Comparison of ENCODE assay signal across 1 cellular context in the genomic region with DNA sequence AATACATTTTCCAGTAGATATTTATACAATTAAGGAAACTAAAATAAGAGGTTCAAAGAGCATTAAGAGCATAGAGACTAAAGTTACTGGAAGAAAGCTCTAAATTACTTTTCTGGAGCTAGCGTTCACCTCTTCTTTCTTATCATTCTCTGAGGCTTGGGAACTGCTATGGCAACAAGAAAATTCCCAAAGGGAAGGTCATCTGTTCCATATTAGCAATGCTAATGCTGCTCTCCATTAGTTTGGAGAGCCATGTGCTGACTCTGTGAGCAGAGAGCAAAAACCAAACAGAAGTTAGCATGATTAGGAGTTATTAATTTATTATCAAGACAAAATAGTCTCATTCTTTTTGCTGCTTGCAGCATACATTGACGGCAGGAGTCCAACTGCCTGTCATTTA.
TF ChIP-seq lines count a peak whose summit lies in the region.

No MANE protein-coding gene starts in this region.

TF ChIP-seq in SK-N-SH, 30 proteins besides CTCF, POLR2A, EP300 and RAD21:
- TF ChIP-seq MEF2A (IDR thresholded peaks at IDR 0.05; ENCODE audit: borderline replicate concordance, low read depth): no peak
- TF ChIP-seq, protein P1, sequence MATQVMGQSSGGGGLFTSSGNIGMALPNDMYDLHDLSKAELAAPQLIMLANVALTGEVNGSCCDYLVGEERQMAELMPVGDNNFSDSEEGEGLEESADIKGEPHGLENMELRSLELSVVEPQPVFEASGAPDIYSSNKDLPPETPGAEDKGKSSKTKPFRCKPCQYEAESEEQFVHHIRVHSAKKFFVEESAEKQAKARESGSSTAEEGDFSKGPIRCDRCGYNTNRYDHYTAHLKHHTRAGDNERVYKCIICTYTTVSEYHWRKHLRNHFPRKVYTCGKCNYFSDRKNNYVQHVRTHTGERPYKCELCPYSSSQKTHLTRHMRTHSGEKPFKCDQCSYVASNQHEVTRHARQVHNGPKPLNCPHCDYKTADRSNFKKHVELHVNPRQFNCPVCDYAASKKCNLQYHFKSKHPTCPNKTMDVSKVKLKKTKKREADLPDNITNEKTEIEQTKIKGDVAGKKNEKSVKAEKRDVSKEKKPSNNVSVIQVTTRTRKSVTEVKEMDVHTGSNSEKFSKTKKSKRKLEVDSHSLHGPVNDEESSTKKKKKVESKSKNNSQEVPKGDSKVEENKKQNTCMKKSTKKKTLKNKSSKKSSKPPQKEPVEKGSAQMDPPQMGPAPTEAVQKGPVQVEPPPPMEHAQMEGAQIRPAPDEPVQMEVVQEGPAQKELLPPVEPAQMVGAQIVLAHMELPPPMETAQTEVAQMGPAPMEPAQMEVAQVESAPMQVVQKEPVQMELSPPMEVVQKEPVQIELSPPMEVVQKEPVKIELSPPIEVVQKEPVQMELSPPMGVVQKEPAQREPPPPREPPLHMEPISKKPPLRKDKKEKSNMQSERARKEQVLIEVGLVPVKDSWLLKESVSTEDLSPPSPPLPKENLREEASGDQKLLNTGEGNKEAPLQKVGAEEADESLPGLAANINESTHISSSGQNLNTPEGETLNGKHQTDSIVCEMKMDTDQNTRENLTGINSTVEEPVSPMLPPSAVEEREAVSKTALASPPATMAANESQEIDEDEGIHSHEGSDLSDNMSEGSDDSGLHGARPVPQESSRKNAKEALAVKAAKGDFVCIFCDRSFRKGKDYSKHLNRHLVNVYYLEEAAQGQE (IDR thresholded peaks at IDR 0.05; ENCODE audit: low read depth, low read length): no peak
- no peak for TF ChIP-seq POLR2AphosphoS5 (IDR thresholded peaks at IDR 0.05; ENCODE audit: low read depth, low read length)
- TF ChIP-seq GATA2 (CRISPR knock-in tag; IDR thresholded peaks at IDR 0.05): no peak
- TF ChIP-seq FOXM1 (IDR thresholded peaks at IDR 0.05; ENCODE audit: low read depth): no peak
- no peak for TF ChIP-seq FOXJ3 (CRISPR knock-in tag; IDR thresholded peaks at IDR 0.05)
- TF ChIP-seq JUND (IDR thresholded peaks at IDR 0.05): no peak
- TF ChIP-seq SMC3 (IDR thresholded peaks at IDR 0.05; ENCODE audit: low read depth, low read length): no peak
- TF ChIP-seq CHD2 (IDR thresholded peaks at IDR 0.05; ENCODE audit: low read length, partially characterized antibody): no peak
- TF ChIP-seq SIN3A (IDR thresholded peaks at IDR 0.05; ENCODE audit: borderline replicate concordance, low read depth, low read length): no peak
- TF ChIP-seq, protein P2, sequence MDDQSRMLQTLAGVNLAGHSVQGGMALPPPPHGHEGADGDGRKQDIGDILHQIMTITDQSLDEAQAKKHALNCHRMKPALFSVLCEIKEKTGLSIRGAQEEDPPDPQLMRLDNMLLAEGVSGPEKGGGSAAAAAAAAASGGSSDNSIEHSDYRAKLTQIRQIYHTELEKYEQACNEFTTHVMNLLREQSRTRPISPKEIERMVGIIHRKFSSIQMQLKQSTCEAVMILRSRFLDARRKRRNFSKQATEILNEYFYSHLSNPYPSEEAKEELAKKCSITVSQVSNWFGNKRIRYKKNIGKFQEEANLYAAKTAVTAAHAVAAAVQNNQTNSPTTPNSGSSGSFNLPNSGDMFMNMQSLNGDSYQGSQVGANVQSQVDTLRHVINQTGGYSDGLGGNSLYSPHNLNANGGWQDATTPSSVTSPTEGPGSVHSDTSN (IDR thresholded peaks at IDR 0.05): no peak
- no peak for TF ChIP-seq RXRA (IDR thresholded peaks at IDR 0.05; ENCODE audit: borderline replicate concordance, low read depth)
- TF ChIP-seq NFIC (IDR thresholded peaks at IDR 0.05; ENCODE audit: borderline replicate concordance): no peak
- TF ChIP-seq, protein P3, sequence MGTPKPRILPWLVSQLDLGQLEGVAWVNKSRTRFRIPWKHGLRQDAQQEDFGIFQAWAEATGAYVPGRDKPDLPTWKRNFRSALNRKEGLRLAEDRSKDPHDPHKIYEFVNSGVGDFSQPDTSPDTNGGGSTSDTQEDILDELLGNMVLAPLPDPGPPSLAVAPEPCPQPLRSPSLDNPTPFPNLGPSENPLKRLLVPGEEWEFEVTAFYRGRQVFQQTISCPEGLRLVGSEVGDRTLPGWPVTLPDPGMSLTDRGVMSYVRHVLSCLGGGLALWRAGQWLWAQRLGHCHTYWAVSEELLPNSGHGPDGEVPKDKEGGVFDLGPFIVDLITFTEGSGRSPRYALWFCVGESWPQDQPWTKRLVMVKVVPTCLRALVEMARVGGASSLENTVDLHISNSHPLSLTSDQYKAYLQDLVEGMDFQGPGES (IDR thresholded peaks at IDR 0.05; ENCODE audit: low read depth, low read length): no peak
- no peak for TF ChIP-seq RCOR1 (IDR thresholded peaks at IDR 0.05; ENCODE audit: low read length)
- TF ChIP-seq YY1 (IDR thresholded peaks at IDR 0.05; ENCODE audit: low read depth): no peak
- TF ChIP-seq, protein P4, sequence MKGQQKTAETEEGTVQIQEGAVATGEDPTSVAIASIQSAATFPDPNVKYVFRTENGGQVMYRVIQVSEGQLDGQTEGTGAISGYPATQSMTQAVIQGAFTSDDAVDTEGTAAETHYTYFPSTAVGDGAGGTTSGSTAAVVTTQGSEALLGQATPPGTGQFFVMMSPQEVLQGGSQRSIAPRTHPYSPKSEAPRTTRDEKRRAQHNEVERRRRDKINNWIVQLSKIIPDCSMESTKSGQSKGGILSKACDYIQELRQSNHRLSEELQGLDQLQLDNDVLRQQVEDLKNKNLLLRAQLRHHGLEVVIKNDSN (IDR thresholded peaks at IDR 0.05; ENCODE audit: borderline replicate concordance, low read depth): no peak
- TF ChIP-seq GABPA (IDR thresholded peaks at IDR 0.05; ENCODE audit: low read depth): no peak
- TF ChIP-seq, protein P5, sequence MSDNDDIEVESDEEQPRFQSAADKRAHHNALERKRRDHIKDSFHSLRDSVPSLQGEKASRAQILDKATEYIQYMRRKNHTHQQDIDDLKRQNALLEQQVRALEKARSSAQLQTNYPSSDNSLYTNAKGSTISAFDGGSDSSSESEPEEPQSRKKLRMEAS (IDR thresholded peaks at IDR 0.05; ENCODE audit: low read depth): no peak
- TF ChIP-seq TAF1 (IDR thresholded peaks at IDR 0.05; ENCODE audit: borderline replicate concordance, low read depth, low read length): no peak
